In the genomic region with DNA sequence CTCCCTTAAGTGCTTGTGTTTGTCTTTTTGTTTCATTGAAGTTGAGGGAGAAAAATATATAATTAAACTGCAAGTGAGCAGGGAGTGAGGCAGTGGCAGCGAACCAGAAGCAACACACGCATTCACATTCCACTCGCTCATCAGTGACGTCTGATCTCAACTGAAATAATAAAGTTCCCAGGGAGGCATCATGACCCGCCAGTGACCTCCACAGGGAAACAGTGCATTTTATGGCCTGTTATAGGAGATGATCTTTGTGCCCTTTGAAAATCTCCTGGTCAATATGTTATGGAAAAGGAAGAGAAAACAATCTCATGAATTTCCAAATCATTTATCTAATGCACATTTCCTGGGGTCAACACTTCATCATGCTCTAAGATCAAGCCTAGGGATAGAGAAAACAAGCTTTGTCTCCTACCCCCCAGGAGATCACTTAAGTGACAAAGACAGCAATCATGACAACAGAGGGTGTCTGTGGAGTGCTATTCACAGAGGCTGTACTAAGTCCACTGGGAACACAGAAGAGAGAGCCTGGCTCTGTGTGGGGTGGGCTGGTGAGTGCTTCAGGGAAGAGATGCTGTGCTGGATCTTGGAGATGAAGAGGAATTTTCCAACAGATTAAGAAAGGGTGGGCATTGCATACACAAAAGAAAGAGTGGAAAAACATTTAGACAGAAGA, we compare ENCODE assay signal across 12 cellular contexts.
A peak's percentile ranks its signal among the peaks of the same experiment; 100 is the strongest.
DNase-seq lines count a peak whose midpoint lies in the region; ATAC-seq and TF ChIP-seq lines count a peak whose summit lies in the region.
"Had no signal": no experiment of that assay in that cellular context is flagged by ENCODE, and none has a peak within 500 bp of the region (broad histone marks: within the 10 kb centered on the region; RNA-seq: fewer than 3 reads in every experiment).

No MANE protein-coding gene starts in this region.

- TF ChIP-seq CTCF in fibroblast of villous mesenchyme (IDR thresholded peaks at IDR 0.05; ENCODE audit: insufficient read depth, low read depth, low read length) (no peak), neural progenitor cell (IDR thresholded peaks at IDR 0.05) (no peak)

- peak overlapping the region; percentile 54 for H3K4me3 Mint-ChIP-seq in neural progenitor cell

- ATAC-seq in GM19455 (IDR thresholded peaks at IDR 0.05; ENCODE audit: unreplicated experiment) (no peak), HG03196 (IDR thresholded peaks at IDR 0.05; ENCODE audit: unreplicated experiment) (no peak)

- H3K4me3 ChIP-seq in SJCRH30 (no peak overlapping the region), fibroblast of villous mesenchyme (ENCODE audit: low read depth, low read length) (no peak overlapping the region), neural progenitor cell (no peak overlapping the region)

- peak; percentile 95 for DNase-seq in EH (ENCODE audit: low read depth)
- peak; percentile 17 to 46 for DNase-seq in SJCRH30
- peak; percentile 86 for DNase-seq in fibroblast of villous mesenchyme (ENCODE audit: low read depth)
- DNase-seq in neural progenitor cell (ENCODE audit: low spot score) = peak; percentile 58
- DNase-seq in cerebellum (ENCODE audit: low spot score) = no peak
- no peak for DNase-seq in stimulated activated CD4-positive, alpha-beta T cell treated with anti-CD3 and anti-CD28 coated beads, Interleukin-2, amount 100 ng/mL, for 48 hours
- DNase-seq: cerebellar nuclear complex, head of caudate nucleus, KBM-7 had no signal

- H4K20me1 ChIP-seq in neural progenitor cell (ENCODE audit: low read depth) = no peaks in the 10 kb centered on the region

- H3K4me1 ChIP-seq in SJCRH30 (peaks cover 9% of the 10 kb centered on the region), neural progenitor cell (peaks cover 16% of the 10 kb centered on the region)

- H3K79me2 ChIP-seq in neural progenitor cell (ENCODE audit: low read depth) = no peaks in the 10 kb centered on the region

- peaks cover 8% of the 10 kb centered on the region for H3F3A ChIP-seq in neural progenitor cell (ENCODE audit: low read depth)

- H3K4me2 ChIP-seq in neural progenitor cell = peak overlapping the region; percentile 40

- no peak overlapping the region for H3K27ac ChIP-seq in SJCRH30
- H3K27ac ChIP-seq in neural progenitor cell = no peak overlapping the region
- H3K27ac ChIP-seq: C4-2B had no signal

- no peak overlapping the region for H3K27ac Mint-ChIP-seq in neural progenitor cell

- peaks cover 15% of the 10 kb centered on the region for H3K4me1 Mint-ChIP-seq in neural progenitor cell

- no peak overlapping the region for H2AFZ ChIP-seq in neural progenitor cell (replicated peaks)

- H3K9me3 ChIP-seq in SJCRH30 (replicated peaks) (no peaks in the 10 kb centered on the region), neural progenitor cell (ENCODE audit: low read depth) (no peaks in the 10 kb centered on the region)

- H3K9me3 Mint-ChIP-seq in neural progenitor cell = peaks cover 20% of the 10 kb centered on the region

- H3K36me3 Mint-ChIP-seq in neural progenitor cell = no peaks in the 10 kb centered on the region

- H3K36me3 ChIP-seq in SJCRH30 (no peaks in the 10 kb centered on the region), neural progenitor cell (no peaks in the 10 kb centered on the region)

- H3K27me3 ChIP-seq in SJCRH30 (no peaks in the 10 kb centered on the region), neural progenitor cell (no peaks in the 10 kb centered on the region)

- H3K9ac ChIP-seq in neural progenitor cell = no peak overlapping the region

- H3K27me3 Mint-ChIP-seq in neural progenitor cell (ENCODE audit: insufficient read depth, low read depth) = peaks cover 25% of the 10 kb centered on the region

Comparison
In these comparisons a context has a peak if more than half of its experiments do, and no peak if none do; other contexts are left out.
1. DNase-seq: peak in EH (single experiment), SJCRH30 (2 of 2), fibroblast of villous mesenchyme (single experiment) and neural progenitor cell (single experiment); none in cerebellum (single experiment) and stimulated activated CD4-positive, alpha-beta T cell treated with anti-CD3 and anti-CD28 coated beads, Interleukin-2, amount 100 ng/mL, for 48 hours (0 of 2).